18 cellular contexts compared by ENCODE assay signal in genomic region chr5:167489202-167489601, GRCh38.
DNase-seq lines count a peak whose midpoint lies in the region; ATAC-seq, FAIRE-seq and TF ChIP-seq lines count a peak whose summit lies in the region.
"Had no signal": no experiment of that assay in that cellular context is flagged by ENCODE, and none has a peak within 500 bp of the region (broad histone marks: within the 10 kb centered on the region; RNA-seq: fewer than 3 reads in every experiment).

No MANE protein-coding gene starts in this region.

- H3K4me3 ChIP-seq in astrocyte (ENCODE audit: insufficient read depth, low read depth, low read length) = no peak overlapping the region
- no peak overlapping the region for H3K4me3 ChIP-seq in aorta (ENCODE audit: low read length in 2 of 2)
- H3K4me3 ChIP-seq: BLaER1 treated with 17β-estradiol and CSF1 and Interleukin-3, amounts not matched to agents 10 nM and 100 nM; body of pancreas; esophagus squamous epithelium had no signal

- H3K9ac ChIP-seq in astrocyte (ENCODE audit: low read length) = no peak overlapping the region
- H3K9ac ChIP-seq: BLaER1 treated with 17β-estradiol and CSF1 and Interleukin-3, amounts not matched to agents 10 nM and 100 nM had no signal

- H3K9me3 ChIP-seq in astrocyte (ENCODE audit: insufficient read depth, low read depth, low read length) (no peaks in the 10 kb centered on the region), aorta (ENCODE audit: control insufficient read depth, low read length) (no peaks in the 10 kb centered on the region)
- H3K9me3 ChIP-seq: body of pancreas, esophagus squamous epithelium had no signal

- TF ChIP-seq CTCF in astrocyte (IDR thresholded peaks at IDR 0.05; ENCODE audit: insufficient read depth, low read depth, low read length) = no peak

- peak overlapping the region; percentile 10 for H3K4me2 ChIP-seq in astrocyte (ENCODE audit: low read length)

- no peak overlapping the region for H3K4me3 Mint-ChIP-seq in astrocyte (ENCODE audit: unreplicated experiment)
- H3K4me3 Mint-ChIP-seq: activated CD8-positive, alpha-beta T cell treated with anti-CD3 and anti-CD28 coated beads for 36 hours had no signal

- no peak overlapping the region for H2AFZ ChIP-seq in astrocyte (ENCODE audit: low read depth, low read length)

- DNase-seq in EH (ENCODE audit: low read depth) = peak; percentile 16
- peak; percentile 72 for DNase-seq in astrocyte (ENCODE audit: low read depth)
- DNase-seq in NK-92 (lab: John Stamatoyannopoulos, UW; ENCODE audit: unreplicated experiment) = no peak
- DNase-seq in GM12892 (ENCODE audit: insufficient read length) = no peak
- no peak for DNase-seq in aorta
- no peak for DNase-seq in NCI-H146 (lab: John Stamatoyannopoulos, UW)
- DNase-seq: activated CD8-positive, alpha-beta T cell treated with anti-CD3 and anti-CD28 coated beads for 36 hours; body of pancreas; esophagus squamous epithelium; left colon; NCI-H2171; occipital lobe; stimulated activated CD4-positive, alpha-beta T cell treated with anti-CD3 and anti-CD28 coated beads, Interleukin-2, amount 100 ng/mL, for 24 hours; substantia nigra had no signal

- FAIRE-seq in astrocyte (lab: Jason Lieb, UNC) (no peak), GM12892 (lab: Jason Lieb, UNC) (no peak)
- FAIRE-seq: H1 had no signal

- intact Hi-C loops in aorta (cut with DNase I) = no loop called here

- H3K4me1 ChIP-seq in astrocyte (ENCODE audit: insufficient read depth, low read length) = peaks cover 4% of the 10 kb centered on the region
- no peaks in the 10 kb centered on the region for H3K4me1 ChIP-seq in aorta (ENCODE audit: control insufficient read depth in 1 of 2, insufficient read depth in 2 of 2, low read length in 2 of 2)
- H3K4me1 ChIP-seq: body of pancreas, esophagus squamous epithelium had no signal

- H3K36me3 Mint-ChIP-seq in astrocyte (ENCODE audit: low read depth, unreplicated experiment) = no peaks in the 10 kb centered on the region

- H3K4me1 Mint-ChIP-seq in astrocyte (ENCODE audit: low read depth, unreplicated experiment) = peaks cover 38% of the 10 kb centered on the region

- H3K27ac Mint-ChIP-seq in astrocyte (ENCODE audit: unreplicated experiment) = peak overlapping the region; percentile 94
- H3K27ac Mint-ChIP-seq: activated CD8-positive, alpha-beta T cell treated with anti-CD3 and anti-CD28 coated beads for 36 hours had no signal

- no peaks in the 10 kb centered on the region for H3K27me3 Mint-ChIP-seq in astrocyte (ENCODE audit: low read depth, unreplicated experiment)
- H3K27me3 Mint-ChIP-seq: activated CD8-positive, alpha-beta T cell treated with anti-CD3 and anti-CD28 coated beads for 36 hours had no signal

- no peaks in the 10 kb centered on the region for H3K79me2 ChIP-seq in astrocyte (ENCODE audit: insufficient read depth, low read length)

- TF ChIP-seq POLR2A in GM12892 (IDR thresholded peaks at IDR 0.05; ENCODE audit: low read depth, low read length) = no peak

- no peaks in the 10 kb centered on the region for H3K9me3 Mint-ChIP-seq in astrocyte (ENCODE audit: unreplicated experiment)

- ATAC-seq in GM19395 (IDR thresholded peaks at IDR 0.05; ENCODE audit: unreplicated experiment) = peak; percentile 82
- peak; percentile 91 for ATAC-seq in HG03095 (IDR thresholded peaks at IDR 0.05; ENCODE audit: unreplicated experiment)
- ATAC-seq in aorta (ENCODE audit: low FRiP score) = no peak
- ATAC-seq: activated CD8-positive, alpha-beta T cell treated with anti-CD3 and anti-CD28 coated beads for 36 hours; body of pancreas; left colon had no signal

- H4K20me1 ChIP-seq in astrocyte (ENCODE audit: insufficient read depth, low read length) = no peaks in the 10 kb centered on the region
- H4K20me1 ChIP-seq: BLaER1 treated with 17β-estradiol and CSF1 and Interleukin-3, amounts not matched to agents 10 nM and 100 nM had no signal

- H3K27ac ChIP-seq in astrocyte (ENCODE audit: low read depth, low read length) (peak overlapping the region; percentile 8), aorta (ENCODE audit: low read depth in 1 of 2, low read length in 2 of 2) (no peak overlapping the region)
- H3K27ac ChIP-seq: BLaER1 treated with 17β-estradiol and CSF1 and Interleukin-3, amounts not matched to agents 10 nM and 100 nM; body of pancreas; esophagus squamous epithelium had no signal

- no peaks in the 10 kb centered on the region for H3K27me3 ChIP-seq in astrocyte (ENCODE audit: insufficient read depth, low read length)
- no peaks in the 10 kb centered on the region for H3K27me3 ChIP-seq in aorta (ENCODE audit: control insufficient read depth in 1 of 2, insufficient read depth in 2 of 2, low read length in 1 of 2)
- H3K27me3 ChIP-seq: BLaER1 treated with 17β-estradiol and CSF1 and Interleukin-3, amounts not matched to agents 10 nM and 100 nM; body of pancreas; esophagus squamous epithelium had no signal

- H3K36me3 ChIP-seq in astrocyte (ENCODE audit: insufficient read depth, low read length) = no peaks in the 10 kb centered on the region
- H3K36me3 ChIP-seq in aorta (ENCODE audit: control insufficient read depth in 1 of 2, insufficient read depth in 2 of 2, low read length in 1 of 2) = no peaks in the 10 kb centered on the region
- H3K36me3 ChIP-seq: BLaER1 treated with 17β-estradiol and CSF1 and Interleukin-3, amounts not matched to agents 10 nM and 100 nM; esophagus squamous epithelium had no signal

Comparison
In these comparisons a context has a peak if more than half of its experiments do, and no peak if none do; other contexts are left out.
1. DNase-seq: peak in EH (single experiment) and astrocyte (single experiment); none in NK-92 (single experiment), GM12892 (single experiment), aorta (0 of 2) and NCI-H146 (single experiment).